Comparison of ENCODE assay signal across 24 cellular contexts in the genomic region with DNA sequence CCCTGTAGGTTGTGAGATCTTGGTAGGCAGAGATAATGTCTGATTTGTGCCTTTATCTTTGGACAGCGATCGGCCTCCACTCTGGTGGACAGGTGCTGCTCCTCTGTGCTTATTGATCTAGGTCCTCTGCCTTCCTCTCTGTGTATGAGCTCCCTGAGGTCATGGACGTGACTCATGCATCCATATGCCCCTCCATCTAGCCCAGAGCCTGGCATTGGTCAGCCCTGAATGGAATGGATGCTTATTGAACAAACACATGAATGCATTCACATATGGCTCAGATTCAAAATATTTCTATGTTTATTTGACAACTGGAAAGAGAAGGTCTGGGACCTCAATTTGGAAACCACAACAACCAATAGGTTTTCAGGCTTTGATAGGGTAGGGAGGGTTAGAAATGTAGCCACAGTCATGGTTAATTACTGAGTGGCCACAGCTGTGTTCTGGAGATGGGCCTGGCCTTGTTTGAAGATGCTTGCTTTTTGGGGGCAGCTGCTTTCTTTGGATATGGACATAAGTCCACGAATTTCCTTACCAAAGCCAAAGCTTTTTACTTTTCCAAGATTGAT.
"Had no signal": no experiment of that assay in that cellular context is flagged by ENCODE, and none has a peak within 500 bp of the region (broad histone marks: within the 10 kb centered on the region; RNA-seq: fewer than 3 reads in every experiment).

No MANE protein-coding gene starts in this region.

- H3K36me3 ChIP-seq: breast epithelium, gastrocnemius medialis, right lobe of liver, uterus had no signal

- DNase-seq: activated B cell treated with CpG ODN at 0.5 μM for 24 hours; activated CD4-positive, alpha-beta memory T cell treated with anti-CD3 and anti-CD28 coated beads, Interleukin-2, amount 10 ng/mL, durations not matched to agents 7 days and 5 days; activated CD4-positive, alpha-beta T cell treated with anti-CD3 and anti-CD28 coated beads for 4 hours; activated CD8-positive, alpha-beta memory T cell treated with anti-CD3 and anti-CD28 coated beads, Interleukin-2, amount 10 ng/mL, durations not matched to agents 7 days and 5 days; activated naive CD4-positive, alpha-beta T cell treated with anti-CD3 and anti-CD28 coated beads for 36 hours; anterior cingulate cortex; cortex of kidney; effector CD4-positive, alpha-beta T cell; gastrocnemius medialis; heart left ventricle; left ventricle myocardium inferior; mammary epithelial cell; natural killer cell; pancreas; right lobe of liver; stimulated activated CD4-positive, alpha-beta T cell treated with anti-CD3 and anti-CD28 coated beads, Interleukin-4, amount 100 ng/mL, for 4 hours; T-cell; transverse colon; uterus had no signal

- H3K4me1 ChIP-seq: breast epithelium, gastrocnemius medialis, left ventricle myocardium inferior, pancreas, transverse colon, uterus had no signal

- H3K4me3 Mint-ChIP-seq: activated B cell treated with CpG ODN at 0.5 μM for 24 hours; activated CD4-positive, alpha-beta memory T cell treated with anti-CD3 and anti-CD28 coated beads, Interleukin-2, amount 10 ng/mL, durations not matched to agents 7 days and 5 days; activated CD8-positive, alpha-beta memory T cell treated with anti-CD3 and anti-CD28 coated beads, Interleukin-2, amount 10 ng/mL, durations not matched to agents 7 days and 5 days; activated naive CD4-positive, alpha-beta T cell treated with anti-CD3 and anti-CD28 coated beads for 36 hours; natural killer cell; stimulated activated naive CD8-positive, alpha-beta T cell treated with anti-CD3 and anti-CD28 coated beads, Interleukin-15, Interleukin-2, amounts not matched to agents 100 ng/mL and 50 ng/mL, for 24 hours; T-cell had no signal

- H3K27ac ChIP-seq: breast epithelium, gastrocnemius medialis, heart left ventricle, left ventricle myocardium inferior, neutrophil, right lobe of liver, transverse colon, uterus had no signal

- H3K4me2 ChIP-seq: smooth muscle cell had no signal

- H3K27me3 ChIP-seq: breast epithelium, gastrocnemius medialis, heart left ventricle, pancreas, right lobe of liver, transverse colon, uterus had no signal

- H3K4me3 ChIP-seq: breast epithelium, gastrocnemius medialis, heart left ventricle, left ventricle myocardium inferior, pancreas, right lobe of liver, smooth muscle cell, transverse colon, uterus had no signal

- H3K27me3 Mint-ChIP-seq: activated B cell treated with CpG ODN at 0.5 μM for 24 hours; activated CD4-positive, alpha-beta memory T cell treated with anti-CD3 and anti-CD28 coated beads, Interleukin-2, amount 10 ng/mL, durations not matched to agents 7 days and 5 days; activated CD8-positive, alpha-beta memory T cell treated with anti-CD3 and anti-CD28 coated beads, Interleukin-2, amount 10 ng/mL, durations not matched to agents 7 days and 5 days; stimulated activated naive CD8-positive, alpha-beta T cell treated with anti-CD3 and anti-CD28 coated beads, Interleukin-15, Interleukin-2, amounts not matched to agents 100 ng/mL and 50 ng/mL, for 24 hours; T-cell had no signal

- H3K9me3 Mint-ChIP-seq: activated B cell treated with CpG ODN at 0.5 μM for 24 hours; activated CD4-positive, alpha-beta memory T cell treated with anti-CD3 and anti-CD28 coated beads, Interleukin-2, amount 10 ng/mL, durations not matched to agents 7 days and 5 days; activated naive CD4-positive, alpha-beta T cell treated with anti-CD3 and anti-CD28 coated beads for 36 hours; activated T-helper 2 cell treated with anti-CD3 and anti-CD28 coated beads, Interferon-gamma antibody, Interleukin-2, Interleukin-4, amounts not matched to agents 10 μg/mL and 5 μg/mL and 100 μg/mL, durations not matched to agents 14 hours and 24 hours and 36 hours; natural killer cell; stimulated activated naive CD8-positive, alpha-beta T cell treated with anti-CD3 and anti-CD28 coated beads, Interleukin-15, Interleukin-2, amounts not matched to agents 100 ng/mL and 50 ng/mL, for 24 hours; T-cell had no signal

- H3K27ac Mint-ChIP-seq: activated B cell treated with CpG ODN at 0.5 μM for 24 hours; activated CD4-positive, alpha-beta memory T cell treated with anti-CD3 and anti-CD28 coated beads, Interleukin-2, amount 10 ng/mL, durations not matched to agents 7 days and 5 days; activated CD8-positive, alpha-beta memory T cell treated with anti-CD3 and anti-CD28 coated beads, Interleukin-2, amount 10 ng/mL, durations not matched to agents 7 days and 5 days; activated naive CD4-positive, alpha-beta T cell treated with anti-CD3 and anti-CD28 coated beads for 36 hours; activated T-helper 2 cell treated with anti-CD3 and anti-CD28 coated beads, Interferon-gamma antibody, Interleukin-2, Interleukin-4, amounts not matched to agents 10 μg/mL and 5 μg/mL and 100 μg/mL, durations not matched to agents 14 hours and 24 hours and 36 hours; natural killer cell; stimulated activated naive CD8-positive, alpha-beta T cell treated with anti-CD3 and anti-CD28 coated beads, Interleukin-15, Interleukin-2, amounts not matched to agents 100 ng/mL and 50 ng/mL, for 24 hours; T-cell had no signal

- H3K9me3 ChIP-seq: breast epithelium, gastrocnemius medialis, heart left ventricle, left ventricle myocardium inferior, neutrophil, pancreas, right lobe of liver, transverse colon, uterus had no signal

- ATAC-seq: activated CD8-positive, alpha-beta memory T cell treated with anti-CD3 and anti-CD28 coated beads, Interleukin-2, amount 10 ng/mL, durations not matched to agents 7 days and 5 days; gastrocnemius medialis; heart left ventricle; natural killer cell; right lobe of liver; T-cell had no signal
